8 cellular contexts compared by ENCODE assay signal in genomic region chr17:19004601-19005441, GRCh38. TPM values are rescaled to one million over a fixed set of nuclear protein-coding genes. Genes with fewer than 3 reads are reported as not detected.
DNase-seq lines count a peak whose midpoint lies in the region; TF ChIP-seq lines count a peak whose summit lies in the region.

Gene FAM83G (minus strand): TSS chr17:19004764. CDS start chr17:19004041, 723 bp downstream.

- H2BK120ac ChIP-seq in mesenchymal stem cell (ENCODE audit: low read depth, low read length): peak within 1 kb of the TSS; percentile 39

- peak within 1 kb of the TSS; percentile 36 to 79 for H3K4ac ChIP-seq in mesenchymal stem cell (ENCODE audit: low read depth in 1 of 2, low read length in 2 of 2)

- peak; percentile 84 for DNase-seq in GM12865 (ENCODE audit: low read depth)
- DNase-seq in HEK293T (ENCODE audit: extremely low spot score): peak; percentile 53
- peak; percentile 40 for DNase-seq in NCI-H146 treated with DMSO at 0.1 percent for 48 hours (lab: John Stamatoyannopoulos, UW; ENCODE audit: unreplicated experiment)
- DNase-seq in activated CD4-positive, alpha-beta T cell treated with anti-CD3 and anti-CD28 coated beads, Interleukin-2, amount 50 U/mL, for 24 hours (ENCODE audit: low read depth in 1 of 2, low spot score in 1 of 2): peak; percentile 79 to 82
- DNase-seq in ecto neural progenitor cell (ENCODE audit: low spot score): peak; percentile 75
- DNase-seq in mesenchymal stem cell: peak; percentile 69
- DNase-seq in stimulated activated CD8-positive, alpha-beta memory T cell treated with anti-CD3 and anti-CD28 coated beads, Interleukin-2, amount 100 ng/mL, for 1 hour (ENCODE audit: low read depth in 2 of 2): peak; percentile 79 to 83
- no peak for DNase-seq in NCI-H187 (lab: John Stamatoyannopoulos, UW)

- H3K23ac ChIP-seq in mesenchymal stem cell (ENCODE audit: low read length in 2 of 2): peak within 1 kb of the TSS in 1 of 2 experiments; percentile 16

- 22% methylated on average over 51 of the region's 62 CpGs for WGBS in mesenchymal stem cell

- no peak within 1 kb of the TSS for H2BK5ac ChIP-seq in mesenchymal stem cell (ENCODE audit: low read depth, low read length, poor library complexity, severe bottlenecking)

- CTCF ChIA-PET in HEK293T (lab: Yijun Ruan, JAX): interaction anchor here (1.7 kb wide), 1 partner anchor 44 kb away, joined by 6 read pairs; no protein-coding TSS in a partner anchor

- peak within 1 kb of the TSS; percentile 23 to 86 for H3K18ac ChIP-seq in mesenchymal stem cell (ENCODE audit: low read depth in 1 of 2, low read length in 2 of 2)

- H3K4me3 ChIP-seq in GM12865 (ENCODE audit: low read depth, low read length) (peak within 1 kb of the TSS; percentile 78), mesenchymal stem cell (ENCODE audit: insufficient read depth in 1 of 2, low read depth in 1 of 2, low read length in 2 of 2) (peak within 1 kb of the TSS; percentile 64 to 77)

- H3K14ac ChIP-seq in mesenchymal stem cell (ENCODE audit: low read length in 2 of 2): peak within 1 kb of the TSS in 1 of 2 experiments; percentile 69

- H2BK15ac ChIP-seq in mesenchymal stem cell (ENCODE audit: low read depth, poor library complexity, severe bottlenecking): peak within 1 kb of the TSS; percentile 77

- H3K9ac ChIP-seq in mesenchymal stem cell (ENCODE audit: low read length): peak within 1 kb of the TSS; percentile 86

- H3K79me1 ChIP-seq in mesenchymal stem cell (replicated peaks; ENCODE audit: low read length, poor library complexity, severe bottlenecking): peaks cover 18% of the 10 kb centered on the region

- peak within 1 kb of the TSS; percentile 73 for H4K91ac ChIP-seq in mesenchymal stem cell (ENCODE audit: low read length)

- POLR2A ChIA-PET in HEK293T (lab: Yijun Ruan, JAX): interaction anchor here (1.0 to 1.5 kb wide), 8 partner anchors 8 to 44 kb away, joined by 3 to 8 read pairs (median 4); no protein-coding TSS in a partner anchor

- peak within 1 kb of the TSS; percentile 70 for H2AFZ ChIP-seq in mesenchymal stem cell (ENCODE audit: low read depth, low read length)

- H3K4me1 ChIP-seq in mesenchymal stem cell (ENCODE audit: control insufficient read depth, insufficient read depth, low read depth, low read length): peaks cover 45% of the 10 kb centered on the region

- peak within 1 kb of the TSS; percentile 87 for H4K8ac ChIP-seq in mesenchymal stem cell (ENCODE audit: low read length)

- peak within 1 kb of the TSS; percentile 86 for H3K4me2 ChIP-seq in mesenchymal stem cell (ENCODE audit: low read length, poor library complexity, severe bottlenecking)

- peak within 1 kb of the TSS; percentile 22 to 60 for H2BK12ac ChIP-seq in mesenchymal stem cell (ENCODE audit: low read length in 2 of 2)

- H3K9me3 ChIP-seq in mesenchymal stem cell (ENCODE audit: control insufficient read depth, low read length): no peaks in the 10 kb centered on the region

- H3K27ac ChIP-seq in mesenchymal stem cell (ENCODE audit: low read length, poor library complexity, severe bottlenecking): peak within 1 kb of the TSS; percentile 32

- peaks cover 3 to 17% of the 10 kb centered on the region in 2 experiments for H3K36me3 ChIP-seq in mesenchymal stem cell (ENCODE audit: control insufficient read depth in 1 of 2, insufficient read depth in 2 of 2, low read depth in 1 of 2, low read length in 2 of 2)

- H2AK5ac ChIP-seq in mesenchymal stem cell (ENCODE audit: low read length, severe bottlenecking): peak within 1 kb of the TSS; percentile 71

- no peak for TF ChIP-seq CTCF in GM12865 (IDR thresholded peaks at IDR 0.05; ENCODE audit: insufficient read depth, low read depth, low read length, missing control alignments)

- no peaks in the 10 kb centered on the region for H3K27me3 ChIP-seq in mesenchymal stem cell (ENCODE audit: control insufficient read depth in 1 of 2, insufficient read depth in 1 of 2, low read length in 2 of 2)

TF ChIP-seq in HEK293T, 16 proteins besides CTCF, POLR2A, EP300 and RAD21:
- TF ChIP-seq TARDBP (IDR thresholded peaks at IDR 0.05) (no peak), FOXK2 (IDR thresholded peaks at IDR 0.05) (no peak), FOXM1 (IDR thresholded peaks at IDR 0.05; ENCODE audit: borderline replicate concordance) (0 out of 2 replicates have a peak, but pooled peaks have one; percentile 43)

RNA-seq across cellular contexts. Expression of gene FAM83G, which starts in this region (rescaled TPM):
- 2.9 TPM for polyA plus RNA-seq in mesenchymal stem cell (2013, experiment 1 of 2)
- 2.8 TPM for polyA plus RNA-seq in mesenchymal stem cell (2013, experiment 2 of 2)

Comparison
In these comparisons a context has a peak if more than half of its experiments do, and no peak if none do; other contexts are left out.
1. DNase-seq: peak in GM12865 (single experiment), HEK293T (single experiment), NCI-H146 treated with DMSO at 0.1 percent for 48 hours (single experiment), activated CD4-positive, alpha-beta T cell treated with anti-CD3 and anti-CD28 coated beads, Interleukin-2, amount 50 U/mL, for 24 hours (2 of 2), ecto neural progenitor cell (single experiment), mesenchymal stem cell (single experiment) and stimulated activated CD8-positive, alpha-beta memory T cell treated with anti-CD3 and anti-CD28 coated beads, Interleukin-2, amount 100 ng/mL, for 1 hour (2 of 2); none in NCI-H187 (0 of 2).